ENCODE assay signal across 18 cellular contexts in the genomic region with DNA sequence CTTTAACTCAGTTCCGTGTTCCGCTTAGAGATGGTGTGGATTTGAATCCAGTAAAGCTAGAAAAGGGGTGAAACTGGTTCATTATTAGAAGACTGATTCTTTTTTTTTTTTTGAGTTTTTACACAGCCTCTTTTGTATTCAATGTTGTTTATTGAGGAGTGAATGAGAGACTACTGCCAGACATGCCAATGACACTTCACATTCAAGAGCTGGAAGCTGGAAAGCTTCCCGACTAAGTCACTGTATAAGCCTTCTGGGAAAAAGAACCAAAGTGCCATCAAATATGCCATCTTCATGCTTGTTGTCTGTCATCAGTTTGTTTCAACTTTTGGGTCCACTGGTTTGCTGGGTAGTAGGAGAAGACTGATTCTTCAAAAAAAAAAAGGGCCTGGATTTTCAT.
"Had no signal": no experiment of that assay in that cellular context is flagged by ENCODE, and none has a peak within 500 bp of the region (broad histone marks: within the 10 kb centered on the region; RNA-seq: fewer than 3 reads in every experiment).

No MANE protein-coding gene starts in this region.

- ATAC-seq: activated CD8-positive, alpha-beta T cell treated with anti-CD3 and anti-CD28 coated beads for 36 hours; mucosa of descending colon; naive thymus-derived CD8-positive, alpha-beta T cell had no signal

- DNase-seq: activated CD4-positive, alpha-beta T cell treated with anti-CD3 and anti-CD28 coated beads for 4 hours; activated CD8-positive, alpha-beta memory T cell treated with anti-CD3 and anti-CD28 coated beads, Interleukin-2, amount 50 U/mL, for 4 hours; activated CD8-positive, alpha-beta T cell treated with anti-CD3 and anti-CD28 coated beads for 36 hours; activated effector memory CD4-positive, alpha-beta T cell treated with anti-CD3 and anti-CD28 coated beads, Interleukin-2, amount 50 U/mL, for 16 hours; activated T-cell treated with anti-CD3 and anti-CD28 coated beads, Interleukin-2, amount 50 U/mL, for 48 hours; adrenal gland; colonic mucosa; glutamatergic neuron; immature natural killer cell; naive thymus-derived CD8-positive, alpha-beta T cell; small intestine; stimulated activated CD4-positive, alpha-beta T cell treated with anti-CD3 and anti-CD28 coated beads, Interleukin-4, amount 100 ng/mL, for 24 hours; stimulated activated naive CD4-positive, alpha-beta T cell treated with Interleukin-2 at 50 U/mL for 16 hours; T-helper 2 cell; trophoblast cell had no signal

- H3K4me1 ChIP-seq: adrenal gland, colonic mucosa, parathyroid adenoma had no signal

- H3K9me3 ChIP-seq: adrenal gland, colonic mucosa, mucosa of descending colon, neutrophil had no signal

- H3K36me3 ChIP-seq: adrenal gland, colonic mucosa, neutrophil had no signal

- H3K27me3 ChIP-seq: adrenal gland, colonic mucosa, neutrophil had no signal

- H3K27ac ChIP-seq: adrenal gland, colonic mucosa, neutrophil, parathyroid adenoma had no signal

- H3K4me3 ChIP-seq: adrenal gland, colonic mucosa, mucosa of descending colon had no signal
